8 cellular contexts compared by ENCODE assay signal in genomic region chr15:68316061-68316804, GRCh38. TPM values are rescaled to one million over a fixed set of nuclear protein-coding genes. Genes with fewer than 3 reads are reported as not detected.
A peak's percentile ranks its signal among the peaks of the same experiment; 100 is the strongest.
DNase-seq lines count a peak whose midpoint lies in the region; ATAC-seq and TF ChIP-seq lines count a peak whose summit lies in the region.

No MANE protein-coding gene starts in this region.

- H3K4me2 ChIP-seq in DND-41 (ENCODE audit: insufficient read depth, low read length), result no peak overlapping the region

- ATAC-seq in DND-41 (ENCODE audit: insufficient read depth, low read depth) (no peak), GM21825 (IDR thresholded peaks at IDR 0.05; ENCODE audit: unreplicated experiment) (no peak)

- H3K4me1 ChIP-seq in DND-41 (ENCODE audit: insufficient read depth, low read length), result no peaks in the 10 kb centered on the region
- H3K4me1 ChIP-seq in HUES48 (ENCODE audit: control insufficient read depth, insufficient read depth, low read length), result peaks cover 12% of the 10 kb centered on the region

- H3K9me3 ChIP-seq in DND-41 (ENCODE audit: insufficient read depth, low read length, severe bottlenecking) (no peaks in the 10 kb centered on the region), HUES48 (ENCODE audit: control insufficient read depth, insufficient read depth, low read length) (no peaks in the 10 kb centered on the region)

- TF ChIP-seq CTCF in DND-41 (IDR thresholded peaks at IDR 0.05; ENCODE audit: borderline replicate concordance, extremely low read depth, low read length, poor library complexity, severe bottlenecking), result peak; percentile 47
- peak; percentile 73 for TF ChIP-seq CTCF in brain microvascular endothelial cell (IDR thresholded peaks at IDR 0.05; ENCODE audit: low read depth, low read length, missing control alignments)

- in situ Hi-C loops in brain microvascular endothelial cell (cut with HindIII; ENCODE audit: low pct_ligation_motif_present, low sequenced_read_pairs), result no loop called here

- H3K36me3 ChIP-seq in DND-41 (ENCODE audit: insufficient read depth, low read length), result no peaks in the 10 kb centered on the region
- H3K36me3 ChIP-seq in HUES48 (ENCODE audit: control insufficient read depth, insufficient read depth, low read length), result no peaks in the 10 kb centered on the region
- peaks cover 72% of the 10 kb centered on the region for H3K36me3 ChIP-seq in brain microvascular endothelial cell (replicated peaks)

- no peak overlapping the region for H3K27ac ChIP-seq in DND-41 (ENCODE audit: low read length)
- peak overlapping the region; percentile 37 for H3K27ac ChIP-seq in HUES48 (ENCODE audit: low read depth, low read length)
- no peak overlapping the region for H3K27ac ChIP-seq in brain microvascular endothelial cell

- H3K27me3 ChIP-seq in DND-41 (ENCODE audit: insufficient read depth, low read length, poor library complexity) (no peaks in the 10 kb centered on the region), HUES48 (ENCODE audit: control insufficient read depth, insufficient read depth, low read length) (no peaks in the 10 kb centered on the region), brain microvascular endothelial cell (replicated peaks) (no peaks in the 10 kb centered on the region)

- DNase-seq in DND-41 (no peak), brain microvascular endothelial cell (no peak), mesenteric fat pad (ENCODE audit: low spot score) (peak; percentile 89), NOMO-1 treated with dmso at 0.1 percent for 144 hours (lab: John Stamatoyannopoulos, UW; ENCODE audit: unreplicated experiment) (no peak), epidermal melanocyte (ENCODE audit: insufficient read length, low spot score) (no peak), NCI-H187 (lab: John Stamatoyannopoulos, UW) (no peak)

- H3K9ac ChIP-seq in DND-41 (ENCODE audit: low read depth, low read length) (no peak overlapping the region), HUES48 (ENCODE audit: low read depth, low read length) (no peak overlapping the region)

- H3K79me2 ChIP-seq in DND-41 (ENCODE audit: insufficient read depth, low read length), result no peaks in the 10 kb centered on the region

- H3K4me3 ChIP-seq in DND-41 (ENCODE audit: low read depth in 1 of 2, low read length in 2 of 2) (no peak overlapping the region), HUES48 (ENCODE audit: low read depth, low read length) (no peak overlapping the region), brain microvascular endothelial cell (ENCODE audit: low read depth, low read length) (no peak overlapping the region)

- no peak overlapping the region for H2AFZ ChIP-seq in DND-41 (ENCODE audit: low read depth, low read length)

- no peaks in the 10 kb centered on the region for H4K20me1 ChIP-seq in DND-41 (ENCODE audit: insufficient read depth, low read length)

RNA-seq across cellular contexts. Expression of gene FEM1B, which starts 38.7 kb away (rescaled TPM):
- 48.7 TPM for total RNA-seq in mesenteric fat pad
